In genomic region chr6:83125425-83125824, GRCh38 we compare ENCODE assay signal across 27 cellular contexts.
"Had no signal": no experiment of that assay in that cellular context is flagged by ENCODE, and none has a peak within 500 bp of the region (broad histone marks: within the 10 kb centered on the region; RNA-seq: fewer than 3 reads in every experiment).

No MANE protein-coding gene starts in this region.

- FAIRE-seq: endothelial cell of umbilical vein, pancreas, small intestine, urothelium cell line had no signal

- H3K27ac Mint-ChIP-seq: mesothelial cell of epicardium; naive B cell; natural killer cell treated with Interleukin-12 subunit alpha and Interleukin-12 subunit beta and Interleukin-15 and Interleukin-18, amount 100 ng/mL, for 72 hours; stimulated activated naive B cell treated with anti-CD40 and anti-IgM and Interleukin-4, amounts not matched to agents 10 μg/mL and 1 μg/mL and 100 μg/mL, for 72 hours; stimulated activated naive CD8-positive, alpha-beta T cell treated with anti-CD3 and anti-CD28 coated beads, Interleukin-15, Interleukin-2, amounts not matched to agents 100 ng/mL and 50 ng/mL, for 24 hours had no signal

- DNase-seq: dermis blood vessel endothelial cell; effector memory CD4-positive, alpha-beta T cell; esophagus squamous epithelium; foreskin melanocyte; left cardiac atrium; left lung; mesenchymal stem cell; mucosa of descending colon; naive B cell; pancreas; right lobe of liver; small intestine; stimulated activated CD4-positive, alpha-beta T cell treated with anti-CD3 and anti-CD28 coated beads, Interleukin-15, amount 100 ng/mL, for 24 hours; stimulated activated CD4-positive, alpha-beta T cell treated with anti-CD3 and anti-CD28 coated beads, Interleukin-2, amount 100 ng/mL, for 48 hours; stimulated activated naive B cell treated with anti-CD40 and anti-IgM and Interleukin-4, amounts not matched to agents 10 μg/mL and 1 μg/mL and 100 μg/mL, for 72 hours; upper lobe of left lung had no signal

- H3K4me3 Mint-ChIP-seq: mesothelial cell of epicardium; naive B cell; natural killer cell treated with Interleukin-12 subunit alpha and Interleukin-12 subunit beta and Interleukin-15 and Interleukin-18, amount 100 ng/mL, for 72 hours; neural crest cell; stimulated activated naive B cell treated with anti-CD40 and anti-IgM and Interleukin-4, amounts not matched to agents 10 μg/mL and 1 μg/mL and 100 μg/mL, for 72 hours; stimulated activated naive CD8-positive, alpha-beta T cell treated with anti-CD3 and anti-CD28 coated beads, Interleukin-15, Interleukin-2, amounts not matched to agents 100 ng/mL and 50 ng/mL, for 24 hours had no signal

- H3K4me2 ChIP-seq: hepatocyte had no signal

- H3K4me1 Mint-ChIP-seq: mesothelial cell of epicardium; neural crest cell; stimulated activated naive B cell treated with anti-CD40 and anti-IgM and Interleukin-4, amounts not matched to agents 10 μg/mL and 1 μg/mL and 100 μg/mL, for 72 hours had no signal

- ATAC-seq: left cardiac atrium; left lung; mucosa of descending colon; natural killer cell treated with Interleukin-12 subunit alpha and Interleukin-12 subunit beta and Interleukin-15 and Interleukin-18, amount 100 ng/mL, for 72 hours; pancreas; right lobe of liver; stimulated activated naive B cell treated with anti-CD40 and anti-IgM and Interleukin-4, amounts not matched to agents 10 μg/mL and 1 μg/mL and 100 μg/mL, for 72 hours had no signal

- H3K27me3 ChIP-seq: esophagus squamous epithelium, hepatocyte, left lung, neutrophil, pancreas, right lobe of liver, tibial nerve, upper lobe of left lung had no signal

- H3K9me3 ChIP-seq: esophagus squamous epithelium, left lung, mucosa of descending colon, neutrophil, pancreas, right lobe of liver, thoracic aorta, tibial nerve, upper lobe of left lung had no signal

- H3K27ac ChIP-seq: coronary artery, esophagus squamous epithelium, hepatocyte, left lung, neutrophil, pancreas, right lobe of liver, thoracic aorta, tibial nerve, upper lobe of left lung had no signal

- H2AFZ ChIP-seq: hepatocyte had no signal

- H3K4me1 ChIP-seq: esophagus squamous epithelium, left lung, pancreas, right lobe of liver, upper lobe of left lung had no signal

- H3K9me3 Mint-ChIP-seq: mesothelial cell of epicardium; naive B cell; natural killer cell treated with Interleukin-12 subunit alpha and Interleukin-12 subunit beta and Interleukin-15 and Interleukin-18, amount 100 ng/mL, for 72 hours; neural crest cell; stimulated activated naive B cell treated with anti-CD40 and anti-IgM and Interleukin-4, amounts not matched to agents 10 μg/mL and 1 μg/mL and 100 μg/mL, for 72 hours; stimulated activated naive CD8-positive, alpha-beta T cell treated with anti-CD3 and anti-CD28 coated beads, Interleukin-15, Interleukin-2, amounts not matched to agents 100 ng/mL and 50 ng/mL, for 24 hours had no signal

- H3K4me3 ChIP-seq: coronary artery, esophagus squamous epithelium, hepatocyte, left lung, mucosa of descending colon, pancreas, right lobe of liver, thoracic aorta, tibial nerve, upper lobe of left lung had no signal

- H3K27me3 Mint-ChIP-seq: naive B cell; natural killer cell treated with Interleukin-12 subunit alpha and Interleukin-12 subunit beta and Interleukin-15 and Interleukin-18, amount 100 ng/mL, for 72 hours; stimulated activated naive B cell treated with anti-CD40 and anti-IgM and Interleukin-4, amounts not matched to agents 10 μg/mL and 1 μg/mL and 100 μg/mL, for 72 hours; stimulated activated naive CD8-positive, alpha-beta T cell treated with anti-CD3 and anti-CD28 coated beads, Interleukin-15, Interleukin-2, amounts not matched to agents 100 ng/mL and 50 ng/mL, for 24 hours had no signal
